ENCODE assay signal across 23 cellular contexts in the genomic region with DNA sequence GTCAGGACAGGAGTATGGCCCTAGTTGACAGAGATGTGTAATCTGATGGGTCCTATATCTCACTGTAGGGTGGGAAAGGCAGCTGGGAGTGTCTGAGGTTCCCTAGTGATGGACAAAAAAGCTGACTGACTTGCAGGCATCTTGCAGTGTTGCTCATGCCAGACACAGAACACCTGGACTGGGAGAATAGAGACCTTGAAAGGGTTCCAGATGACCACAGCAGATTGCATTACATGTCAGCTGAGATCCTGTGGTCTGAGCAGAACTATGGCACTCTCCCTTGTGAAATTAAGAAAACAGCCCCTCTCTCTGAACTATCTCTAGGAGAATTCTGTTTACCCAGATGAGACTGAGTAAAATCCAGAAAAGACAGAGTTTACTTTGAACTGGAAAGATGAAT.
"Had no signal": no experiment of that assay in that cellular context is flagged by ENCODE, and none has a peak within 500 bp of the region (broad histone marks: within the 10 kb centered on the region; RNA-seq: fewer than 3 reads in every experiment).

No MANE protein-coding gene starts in this region.

- H3K36me3 ChIP-seq: colonic mucosa, gastrocnemius medialis, heart right ventricle, neutrophil, right lobe of liver, spleen, tibial nerve, upper lobe of right lung, vagina had no signal

- H3K9me3 ChIP-seq: colonic mucosa, gastrocnemius medialis, heart right ventricle, neutrophil, psoas muscle, right lobe of liver, spleen, testis, tibial nerve, upper lobe of right lung, vagina had no signal

- ATAC-seq: gastrocnemius medialis; heart right ventricle; left lobe of liver; naive thymus-derived CD4-positive, alpha-beta T cell; psoas muscle; right lobe of liver; stimulated activated naive B cell treated with anti-CD40 and anti-IgM and Interleukin-4, amounts not matched to agents 10 μg/mL and 1 μg/mL and 100 μg/mL, for 72 hours; stimulated activated naive CD8-positive, alpha-beta T cell treated with anti-CD3 and anti-CD28 coated beads, Interleukin-15, amount 100 ng/mL, for 72 hours; upper lobe of right lung had no signal

- H3K27me3 ChIP-seq: colonic mucosa, gastrocnemius medialis, heart right ventricle, neutrophil, right lobe of liver, spleen, testis, tibial nerve, upper lobe of right lung, vagina had no signal

- H3K4me3 ChIP-seq: colonic mucosa, gastrocnemius medialis, heart right ventricle, psoas muscle, right lobe of liver, spleen, testis, tibial nerve, upper lobe of right lung, vagina had no signal

- H3K4me1 ChIP-seq: colonic mucosa, gastrocnemius medialis, psoas muscle, right lobe of liver, spleen, testis, tibial nerve, upper lobe of right lung, vagina had no signal

- DNase-seq: colonic mucosa; dermis blood vessel endothelial cell; effector CD4-positive, alpha-beta T cell; gastrocnemius medialis; heart right ventricle; hypothalamus; kidney glomerular epithelial cell; naive thymus-derived CD4-positive, alpha-beta T cell; psoas muscle; retina; right lobe of liver; spleen; stimulated activated CD4-positive, alpha-beta T cell treated with anti-CD3 and anti-CD28 coated beads, Interleukin-15, amount 100 ng/mL, for 24 hours; stimulated activated CD4-positive, alpha-beta T cell treated with anti-CD3 and anti-CD28 coated beads, Interleukin-1b, Interleukin-23, amount 100 ng/mL, for 48 hours; stimulated activated CD4-positive, alpha-beta T cell treated with anti-CD3 and anti-CD28 coated beads, Interleukin-4, amount 100 ng/mL, for 24 hours; stimulated activated naive B cell treated with anti-CD40 and anti-IgM and Interleukin-4, amounts not matched to agents 10 μg/mL and 1 μg/mL and 100 μg/mL, for 72 hours; stimulated activated naive CD8-positive, alpha-beta T cell treated with anti-CD3 and anti-CD28 coated beads, Interleukin-15, amount 100 ng/mL, for 72 hours; testis; upper lobe of right lung had no signal

- H3K27ac ChIP-seq: colonic mucosa, gastrocnemius medialis, heart right ventricle, neutrophil, psoas muscle, right lobe of liver, spleen, testis, tibial nerve, upper lobe of right lung, vagina had no signal
